In genomic region chr12:110279976-110280783, GRCh38 we compare ENCODE assay signal across 8 cellular contexts. TPM values are rescaled to one million over a fixed set of nuclear protein-coding genes. Genes with fewer than 3 reads are reported as not detected.
DNase-seq lines count a peak whose midpoint lies in the region; ATAC-seq, FAIRE-seq and TF ChIP-seq lines count a peak whose summit lies in the region.

No MANE protein-coding gene starts in this region.

- CTCF ChIA-PET in OCI-LY7 (lab: Charles Lee; ENCODE audit: unreplicated experiment): interaction anchor here (0.6 to 1.4 kb wide), 3 partner anchors 36 to 398 kb away, joined by 3 read pairs; no protein-coding TSS in a partner anchor

- no peak for FAIRE-seq in urothelium cell line (lab: Jason Lieb, UNC)

- no peaks in the 10 kb centered on the region for H3K9me3 ChIP-seq in OCI-LY7 (ENCODE audit: low read length)
- H3K9me3 ChIP-seq in heart right ventricle: no peaks in the 10 kb centered on the region
- no peaks in the 10 kb centered on the region for H3K9me3 ChIP-seq in trophoblast cell (ENCODE audit: insufficient read depth, low read depth, low read length)

- H3K27me3 ChIP-seq in heart right ventricle (no peaks in the 10 kb centered on the region), trophoblast cell (ENCODE audit: insufficient read depth, low read length) (no peaks in the 10 kb centered on the region)

- BruUV-seq in OCI-LY7 (replicated peaks; lab: Mats Ljungman, UMichigan): TSS peak; percentile 82

- H4K12ac ChIP-seq in trophoblast cell (ENCODE audit: low read depth, low read length): peak overlapping the region; percentile 37

- H2AFZ ChIP-seq in OCI-LY7 (ENCODE audit: low read length): peak overlapping the region; percentile 96
- H2AFZ ChIP-seq in trophoblast cell (ENCODE audit: insufficient read depth, low read length, poor library complexity): peak overlapping the region; percentile 68

- H3K4me1 ChIP-seq in OCI-LY7 (ENCODE audit: insufficient read depth, low read length, poor library complexity, severe bottlenecking) (peaks cover 40% of the 10 kb centered on the region), heart right ventricle (peaks cover 0 to 50% (median 39%) of the 10 kb centered on the region in 9 donors), trophoblast cell (ENCODE audit: control insufficient read depth in 1 of 2, insufficient read depth in 2 of 2, low read length in 2 of 2) (no peaks in the 10 kb centered on the region)

- peak overlapping the region; percentile 35 for H2BK5ac ChIP-seq in trophoblast cell (ENCODE audit: low read depth, low read length, poor library complexity)

- peak overlapping the region; percentile 98 for H3K9ac ChIP-seq in trophoblast cell (ENCODE audit: low read length)

- peak overlapping the region; percentile 53 for H3K4ac ChIP-seq in trophoblast cell (ENCODE audit: low read depth, low read length)

- H2AK5ac ChIP-seq in trophoblast cell (ENCODE audit: low read length): no peak overlapping the region

- H3K36me3 ChIP-seq in OCI-LY7 (ENCODE audit: insufficient read depth, low read length) (peaks cover 34% of the 10 kb centered on the region), heart right ventricle (peaks cover 0 to 31% (median 6%) of the 10 kb centered on the region in 9 donors), trophoblast cell (ENCODE audit: control insufficient read depth in 1 of 2, insufficient read depth in 2 of 2, low read length in 2 of 2) (no peaks in the 10 kb centered on the region)

- intact Hi-C loops in OCI-LY7 (cut with micrococcal nuclease; ENCODE audit: unreplicated experiment): loop anchor here (2.0 to 10.0 kb wide), 3 partner anchors 155 to 305 kb away; partner anchors contain the start of genes IFT81 and PPTC7
- intact Hi-C loops in heart right ventricle (cut with DNase I): loop anchor here in 7 of 10 donors (2.0 to 10.0 kb wide), 8 partner anchors 27 to 178 kb away; no protein-coding TSS in a partner anchor

- H3K4me2 ChIP-seq in OCI-LY7 (ENCODE audit: low read length) (peak overlapping the region; percentile 90), trophoblast cell (ENCODE audit: low read length) (peak overlapping the region; percentile 85)

- H3K23ac ChIP-seq in trophoblast cell (ENCODE audit: low read length): no peak overlapping the region

- peak; percentile 34 for TF ChIP-seq CTCF in OCI-LY7 (conservative IDR thresholded peaks at IDR 0.05; ENCODE audit: low read length)
- peak in 2 of 9 donors; percentile 14 to 17 for TF ChIP-seq CTCF in heart right ventricle (IDR thresholded peaks at IDR 0.05)

- H3K27ac ChIP-seq in OCI-LY7 (ENCODE audit: low read depth, low read length, poor library complexity, severe bottlenecking) (peak overlapping the region; percentile 59), heart right ventricle (peak overlapping the region; percentile 94 to 100 (median 99)), trophoblast cell (ENCODE audit: low read depth, low read length) (no peak overlapping the region)

- H4K20me1 ChIP-seq in OCI-LY7 (ENCODE audit: insufficient read depth, low read length): peaks cover 30% of the 10 kb centered on the region

- H4K91ac ChIP-seq in trophoblast cell (ENCODE audit: low read depth, low read length): peak overlapping the region; percentile 86

- peak overlapping the region; percentile 92 for H3K14ac ChIP-seq in trophoblast cell (ENCODE audit: low read length)

- H2BK120ac ChIP-seq in trophoblast cell (ENCODE audit: insufficient read depth, low read length, poor library complexity): peak overlapping the region; percentile 69

- H3K79me1 ChIP-seq in trophoblast cell (ENCODE audit: low read length): peaks cover 14% of the 10 kb centered on the region

- peaks cover 37% of the 10 kb centered on the region for H3K79me2 ChIP-seq in OCI-LY7 (ENCODE audit: insufficient read depth, low read depth, low read length)
- peaks cover 11% of the 10 kb centered on the region for H3K79me2 ChIP-seq in trophoblast cell (ENCODE audit: control insufficient read depth, insufficient read depth, low read length, poor library complexity)

- peak; percentile 51 for DNase-seq in activated T-cell treated with anti-CD3 and anti-CD28 coated beads for 24 hours (ENCODE audit: low read depth)
- DNase-seq in activated T-cell treated with anti-CD3 and anti-CD28 coated beads, Interleukin-2, amount 50 U/mL, for 1 hour: no peak
- DNase-seq in OCI-LY7 (ENCODE audit: low spot score): peak; percentile 75
- peak; percentile 70 for DNase-seq in activated naive CD4-positive, alpha-beta T cell treated with anti-CD3 and anti-CD28 coated beads, Interleukin-2, amount 50 U/mL, for 16 hours
- peak; percentile 60 to 63 for DNase-seq in heart right ventricle
- DNase-seq in trophoblast cell: peak; percentile 11 to 44
- peak; percentile 49 for DNase-seq in urothelium cell line (ENCODE audit: low spot score)

- peak overlapping the region; percentile 94 for H4K8ac ChIP-seq in trophoblast cell (ENCODE audit: low read depth, low read length)

- H3K4me3 ChIP-seq in OCI-LY7 (ENCODE audit: low read depth, low read length, poor library complexity, severe bottlenecking) (peak overlapping the region; percentile 86), heart right ventricle (peak overlapping the region; percentile 76 to 96 (median 91)), trophoblast cell (ENCODE audit: low read depth, low read length) (peak overlapping the region; percentile 96)

- no peaks in the 10 kb centered on the region for H3K9me2 ChIP-seq in OCI-LY7 (ENCODE audit: insufficient read depth, low read length)

- ATAC-seq in HG03159 (IDR thresholded peaks at IDR 0.05; ENCODE audit: unreplicated experiment) (peak; percentile 14), heart right ventricle (peak; percentile 10 to 78 (median 62))

- POLR2A ChIA-PET in OCI-LY7 (lab: Charles Lee): interaction anchor here (0.5 to 2.1 kb wide), 14 partner anchors 9 to 730 kb away, joined by 3 to 12 read pairs (median 3); no protein-coding TSS in a partner anchor

- peak overlapping the region; percentile 67 for H3K18ac ChIP-seq in trophoblast cell (ENCODE audit: low read length)

- H2BK12ac ChIP-seq in trophoblast cell (ENCODE audit: low read length): no peak overlapping the region

- 10 to 13% methylated on average over 25 of the region's 25 CpGs for WGBS in heart right ventricle, 2 donors
- no CpG with 5 or more reads among the region's 25 CpGs for WGBS in trophoblast cell (ENCODE audit: extremely low coverage, insufficient coverage, insufficient read length)

RNA-seq across cellular contexts. Expression of gene ATP2A2, which starts 0.9 kb away (rescaled TPM):
- 84.1 and 93.5 TPM in 2 replicates for total RNA-seq in OCI-LY7 (2014; rRNA removed; shearing (Covaris generic))
- total RNA-seq in OCI-LY7 (2022): 166 and 178 TPM in 2 replicates
- 1,000 to 10,000 TPM; 1,003 to 4,750 (median 1,632) TPM for total RNA-seq in heart right ventricle
- 100 to 1,000 TPM; 316 to 678 TPM for polyA plus RNA-seq in heart right ventricle
- polyA plus RNA-seq in trophoblast cell (2013): 110 and 113 TPM in 2 replicates

Comparison
In these comparisons a context has a peak if more than half of its experiments do, and no peak if none do; other contexts are left out.
1. RNA of gene ATP2A2, which starts 0.9 kb away (total RNA-seq): 1,003 to 4,750 TPM in heart right ventricle; 84.1 to 178 TPM in OCI-LY7; every median in the first group is over 4 times any median in the second.
2. Peak in every context shown above with its lines, with median percentiles within 50 percentile points of each other: H3K4me3 ChIP-seq.